In the genomic region with DNA sequence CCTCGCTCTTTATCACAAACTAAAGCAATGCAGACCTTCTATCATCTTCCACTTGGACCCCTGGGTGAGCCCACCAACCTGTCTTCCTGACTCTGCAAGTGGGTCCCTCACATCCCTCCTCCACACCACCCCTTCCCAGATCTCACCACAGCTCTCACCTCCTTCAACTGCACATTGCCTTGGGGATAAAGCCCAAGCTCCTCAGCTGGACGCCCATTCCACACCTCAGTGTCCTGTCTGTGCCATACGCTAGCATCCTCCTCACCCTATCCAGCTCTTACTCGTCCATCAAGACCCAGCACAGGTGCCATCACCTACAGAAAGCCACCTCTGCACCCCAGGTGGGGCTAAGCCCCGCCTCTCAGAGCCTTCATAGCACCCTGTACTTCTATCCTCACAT, we compare ENCODE assay signal across 22 cellular contexts.
"Had no signal": no experiment of that assay in that cellular context is flagged by ENCODE, and none has a peak within 500 bp of the region (broad histone marks: within the 10 kb centered on the region; RNA-seq: fewer than 3 reads in every experiment).

No MANE protein-coding gene starts in this region.

- H3K36me3 ChIP-seq: colonic mucosa, esophagus muscularis mucosa, ovary, sigmoid colon, stomach, thyroid gland had no signal

- H3K9me3 ChIP-seq: colonic mucosa, ovary, psoas muscle, sigmoid colon, thyroid gland had no signal

- H3K4me1 ChIP-seq: colonic mucosa, esophagus muscularis mucosa, foreskin keratinocyte, psoas muscle, sigmoid colon, stomach, thyroid gland had no signal

- ATAC-seq: foreskin keratinocyte; left ventricle myocardium superior; mucosa of descending colon; psoas muscle; right cardiac atrium; stimulated activated effector memory CD8-positive, alpha-beta T cell treated with anti-CD3 and anti-CD28 coated beads, Interleukin-12 subunit alpha, Interleukin-12 subunit beta, amount 100 ng/mL, for 72 hours had no signal

- H3K27me3 ChIP-seq: colonic mucosa, esophagus muscularis mucosa, ovary, sigmoid colon, stomach, thyroid gland had no signal

- H3K27ac ChIP-seq: colonic mucosa, esophagus muscularis mucosa, foreskin keratinocyte, ovary, psoas muscle, sigmoid colon, stomach, thyroid gland had no signal

- DNase-seq: colonic mucosa; effector CD8-positive, alpha-beta T cell; foreskin keratinocyte; hypothalamus; immature natural killer cell; left ventricle myocardium superior; mucosa of descending colon; naive B cell; nucleus accumbens; ovary; posterior cingulate gyrus; psoas muscle; right cardiac atrium; sigmoid colon; stimulated activated CD4-positive, alpha-beta T cell treated with anti-CD3 and anti-CD28 coated beads, Interleukin-2, amount 100 ng/mL, for 24 hours; stimulated activated CD4-positive, alpha-beta T cell treated with anti-CD3 and anti-CD28 coated beads, Interleukin-4, amount 100 ng/mL, for 24 hours; stomach; thyroid gland; trophoblast cell had no signal

- H3K4me3 ChIP-seq: colonic mucosa, esophagus muscularis mucosa, lung, mucosa of descending colon, ovary, psoas muscle, sigmoid colon, stomach, thyroid gland had no signal
